In genomic region chr1:15876357-15876756, GRCh38 we compare ENCODE assay signal across 15 cellular contexts. TPM values are rescaled to one million over a fixed set of nuclear protein-coding genes. Genes with fewer than 3 reads are reported as not detected.
DNase-seq lines count a peak whose midpoint lies in the region; ATAC-seq and TF ChIP-seq lines count a peak whose summit lies in the region.
"Had no signal": no experiment of that assay in that cellular context is flagged by ENCODE, and none has a peak within 500 bp of the region (broad histone marks: within the 10 kb centered on the region; RNA-seq: fewer than 3 reads in every experiment).

No MANE protein-coding gene starts in this region.

- ATAC-seq in GM21423 (IDR thresholded peaks at IDR 0.05; ENCODE audit: unreplicated experiment): no peak
- ATAC-seq: activated T-cell treated with anti-CD3 and anti-CD28 coated beads, Interleukin-2, amount 50 U/mL, for 4 hours had no signal

- POLR2A ChIA-PET in CD8-positive, alpha-beta memory T cell (lab: Charles Lee): no interaction called here

- WGBS in endodermal cell (ENCODE audit: insufficient coverage in 1 of 2, insufficient read length in 1 of 2), 2 experiments: 93% methylated on average over 7 to 11 of the region's 11 CpGs

- CTCF ChIA-PET in CD8-positive, alpha-beta memory T cell (lab: Charles Lee): interaction anchor here (1.4 kb wide), 1 partner anchor 8 kb away, joined by 3 read pairs; no protein-coding TSS in a partner anchor

- peak in 1 of 5 donors; percentile 5 for DNase-seq in CD8-positive, alpha-beta memory T cell
- DNase-seq in NAMALWA (ENCODE audit: low spot score): peak; percentile 33
- DNase-seq in endodermal cell: peak; percentile 90
- no peak for DNase-seq in mesothelial cell of epicardium (ENCODE audit: low spot score in 2 of 2, unreplicated experiment in 2 of 2)
- no peak for DNase-seq in dermis blood vessel endothelial cell
- DNase-seq in pons (ENCODE audit: low spot score): no peak
- DNase-seq in NCI-H345 (lab: John Stamatoyannopoulos, UW): no peak
- DNase-seq: activated T-cell treated with anti-CD3 and anti-CD28 coated beads, Interleukin-2, amount 50 U/mL, for 4 hours; aorta; NCI-H446 treated with DMSO at 0.1 percent for 48 hours; SJCRH30; stimulated activated CD4-positive, alpha-beta T cell treated with anti-CD3 and anti-CD28 coated beads, Interleukin-15, amount 100 ng/mL, for 24 hours; stimulated activated CD8-positive, alpha-beta memory T cell treated with anti-CD3 and anti-CD28 coated beads, Interleukin-4, amount 100 ng/mL, for 48 hours had no signal

- peak overlapping the region in 5 of 8 donors; percentile 9 to 77 (median 58) for H3K27ac Mint-ChIP-seq in CD8-positive, alpha-beta memory T cell
- H3K27ac Mint-ChIP-seq in endodermal cell: peak overlapping the region; percentile 66
- no peak overlapping the region for H3K27ac Mint-ChIP-seq in mesothelial cell of epicardium

- H3K27ac ChIP-seq in CD8-positive, alpha-beta memory T cell (ENCODE audit: low read depth, low read length): no peak overlapping the region
- no peak overlapping the region for H3K27ac ChIP-seq in endodermal cell (ENCODE audit: low read depth, low read length)
- H3K27ac ChIP-seq: SJCRH30 had no signal

- peaks cover 8% of the 10 kb centered on the region for H3K4me1 ChIP-seq in CD8-positive, alpha-beta memory T cell (ENCODE audit: insufficient read depth, low read length)
- no peaks in the 10 kb centered on the region for H3K4me1 ChIP-seq in endodermal cell (ENCODE audit: control insufficient read depth, insufficient read depth, low read length)
- H3K4me1 ChIP-seq: SJCRH30 had no signal

- TF ChIP-seq CTCF in endodermal cell (conservative IDR thresholded peaks at IDR 0.05) (peak; percentile 80), mesothelial cell of epicardium (IDR thresholded peaks at IDR 0.05; ENCODE audit: unreplicated experiment) (peak; percentile 22)

- H3K36me3 Mint-ChIP-seq in CD8-positive, alpha-beta memory T cell: peaks cover 4 to 64% (median 14%) of the 10 kb centered on the region in 3 donors
- H3K36me3 Mint-ChIP-seq in endodermal cell (ENCODE audit: low read depth) (peaks cover 30% of the 10 kb centered on the region), mesothelial cell of epicardium (peaks cover 25% of the 10 kb centered on the region)

- H3K9me3 Mint-ChIP-seq in CD8-positive, alpha-beta memory T cell: no peaks in the 10 kb centered on the region
- no peaks in the 10 kb centered on the region for H3K9me3 Mint-ChIP-seq in endodermal cell
- H3K9me3 Mint-ChIP-seq in mesothelial cell of epicardium: no peaks in the 10 kb centered on the region
- H3K9me3 Mint-ChIP-seq: activated T-cell treated with anti-CD3 and anti-CD28 coated beads, Interleukin-2, amount 50 U/mL, for 4 hours had no signal

- no peaks in the 10 kb centered on the region for H3K9me3 ChIP-seq in CD8-positive, alpha-beta memory T cell (ENCODE audit: low read length)
- no peaks in the 10 kb centered on the region for H3K9me3 ChIP-seq in endodermal cell (ENCODE audit: control insufficient read depth, low read length)
- H3K9me3 ChIP-seq: SJCRH30 had no signal

- no peak overlapping the region for H3K9ac ChIP-seq in endodermal cell (ENCODE audit: extremely low read depth, low read length, poor library complexity, severe bottlenecking)

- H3K4me3 Mint-ChIP-seq in CD8-positive, alpha-beta memory T cell: no peak overlapping the region
- H3K4me3 Mint-ChIP-seq in endodermal cell (no peak overlapping the region), mesothelial cell of epicardium (no peak overlapping the region)
- H3K4me3 Mint-ChIP-seq: activated T-cell treated with anti-CD3 and anti-CD28 coated beads, Interleukin-2, amount 50 U/mL, for 4 hours; CD14-positive monocyte had no signal

- peaks cover 14% of the 10 kb centered on the region for H3K36me3 ChIP-seq in CD8-positive, alpha-beta memory T cell (ENCODE audit: insufficient read depth, low read length)
- peaks cover 65% of the 10 kb centered on the region for H3K36me3 ChIP-seq in endodermal cell (ENCODE audit: control insufficient read depth, insufficient read depth, low read length)

- no peaks in the 10 kb centered on the region for H3K27me3 Mint-ChIP-seq in CD8-positive, alpha-beta memory T cell
- H3K27me3 Mint-ChIP-seq in endodermal cell (ENCODE audit: insufficient read depth): no peaks in the 10 kb centered on the region
- no peaks in the 10 kb centered on the region for H3K27me3 Mint-ChIP-seq in mesothelial cell of epicardium (ENCODE audit: low read depth)

- no peaks in the 10 kb centered on the region for H3K27me3 ChIP-seq in CD8-positive, alpha-beta memory T cell (ENCODE audit: insufficient read depth, low read length, poor library complexity, severe bottlenecking)
- H3K27me3 ChIP-seq in endodermal cell (ENCODE audit: control insufficient read depth, insufficient read depth, low read length, poor library complexity, severe bottlenecking): no peaks in the 10 kb centered on the region
- H3K27me3 ChIP-seq: SJCRH30 had no signal

- no peak overlapping the region for H3K4me3 ChIP-seq in CD8-positive, alpha-beta memory T cell (ENCODE audit: low read length)
- H3K4me3 ChIP-seq in endodermal cell (ENCODE audit: low read length): no peak overlapping the region
- H3K4me3 ChIP-seq: SJCRH30 had no signal

- peaks cover 46 to 68% (median 63%) of the 10 kb centered on the region in 3 donors for H3K4me1 Mint-ChIP-seq in CD8-positive, alpha-beta memory T cell
- H3K4me1 Mint-ChIP-seq in endodermal cell (peaks cover 8% of the 10 kb centered on the region), mesothelial cell of epicardium (no peaks in the 10 kb centered on the region)

RNA-seq across cellular contexts. Expression of gene SPEN, which starts 28.9 kb away (rescaled TPM):
- 10 to 100 TPM; 63.1 to 66.3 TPM for total RNA-seq in CD8-positive, alpha-beta memory T cell
- polyA plus RNA-seq in CD8-positive, alpha-beta memory T cell: 35.6 TPM
- total RNA-seq in endodermal cell (10 to 100 TPM; 61.5 to 71.9 TPM), mesothelial cell of epicardium (74.5 to 88.0 TPM (median 82.1 TPM) in 3 replicates), dermis blood vessel endothelial cell (22.0 and 28.1 TPM in 2 replicates)
- polyA plus RNA-seq in endodermal cell (2013, experiment 1 of 2): 55.4 TPM
- 52.7 TPM for polyA plus RNA-seq in endodermal cell (2013, experiment 2 of 2)

Comparison
In these comparisons a context has a peak if more than half of its experiments do, and no peak if none do; other contexts are left out.
1. DNase-seq: peak in NAMALWA (single experiment) and endodermal cell (single experiment); none in mesothelial cell of epicardium (0 of 2), dermis blood vessel endothelial cell (single experiment), pons (single experiment) and NCI-H345 (single experiment).